ENCODE assay signal across 18 cellular contexts in the genomic region with DNA sequence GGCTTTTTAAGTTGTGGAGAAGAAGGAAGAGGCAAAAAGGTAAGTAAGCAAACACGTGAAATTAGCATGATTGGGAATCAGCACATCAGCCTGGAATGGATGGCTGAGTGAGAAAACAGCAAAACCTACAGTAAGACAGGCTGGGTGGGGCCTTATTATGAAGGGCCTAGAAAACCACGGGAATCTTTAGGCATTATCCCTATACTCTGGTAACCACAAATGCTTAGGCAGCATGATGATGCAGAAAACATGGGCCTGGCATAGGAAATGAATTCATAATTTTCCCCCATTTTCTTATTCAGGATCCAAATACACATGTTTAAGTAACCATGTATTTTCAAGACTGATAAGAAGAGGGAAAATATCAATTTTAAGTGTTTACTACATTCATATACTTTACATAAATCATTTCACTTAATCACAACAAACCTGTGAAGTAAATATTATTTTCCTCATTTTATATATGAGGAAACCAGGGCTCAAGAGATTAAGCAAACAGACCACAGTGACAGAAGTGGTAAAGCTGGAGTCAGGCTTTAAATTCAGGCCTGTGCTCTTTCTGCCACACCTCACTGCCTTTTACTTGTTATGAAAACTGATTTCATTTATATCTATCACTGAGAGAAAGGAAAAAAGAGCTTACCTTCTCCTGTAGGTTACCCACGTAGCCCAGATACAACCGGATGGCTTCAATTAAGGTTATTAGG. TPM values are rescaled to one million over a fixed set of nuclear protein-coding genes. Genes with fewer than 3 reads are reported as not detected.
DNase-seq lines count a peak whose midpoint lies in the region; ATAC-seq, FAIRE-seq and TF ChIP-seq lines count a peak whose summit lies in the region.
"Had no signal": no experiment of that assay in that cellular context is flagged by ENCODE, and none has a peak within 500 bp of the region (broad histone marks: within the 10 kb centered on the region; RNA-seq: fewer than 3 reads in every experiment).

No MANE protein-coding gene starts in this region.

- H3K9me1 ChIP-seq in keratinocyte (ENCODE audit: control insufficient read depth, extremely low read depth, insufficient read depth, low read length): no peaks in the 10 kb centered on the region

- H3K79me2 ChIP-seq in keratinocyte (ENCODE audit: control insufficient read depth, insufficient read depth, low read length): no peaks in the 10 kb centered on the region

- H3K36me3 ChIP-seq in bronchial epithelial cell (ENCODE audit: control insufficient read depth, insufficient read depth, low read length) (no peaks in the 10 kb centered on the region), keratinocyte (ENCODE audit: control insufficient read depth in 2 of 2, extremely low read depth in 1 of 2, insufficient read depth in 2 of 2, low read length in 2 of 2) (no peaks in the 10 kb centered on the region)
- H3K36me3 ChIP-seq: cardiac muscle cell, MG63, tibial artery had no signal

- H3K27ac ChIP-seq in keratinocyte (ENCODE audit: control insufficient read depth, insufficient read depth, low read length): peak overlapping the region; percentile 62
- no peak overlapping the region for H3K27ac ChIP-seq in caudate nucleus (ENCODE audit: low read depth, low read length)
- H3K27ac ChIP-seq: 22Rv1, cardiac muscle cell, HL-60, pancreas, RWPE1, tibial artery had no signal

- H3K27me3 ChIP-seq in bronchial epithelial cell (ENCODE audit: control insufficient read depth, insufficient read depth, low read length): no peaks in the 10 kb centered on the region
- no peaks in the 10 kb centered on the region for H3K27me3 ChIP-seq in keratinocyte (ENCODE audit: control insufficient read depth, extremely low read depth, insufficient read depth, low read length)
- H3K27me3 ChIP-seq: cardiac muscle cell, MG63, pancreas, tibial artery had no signal

- H4K20me1 ChIP-seq in keratinocyte (ENCODE audit: control insufficient read depth, extremely low read depth, insufficient read depth, low read length): no peaks in the 10 kb centered on the region

- ATAC-seq in HG02610 (IDR thresholded peaks at IDR 0.05; ENCODE audit: unreplicated experiment): no peak
- ATAC-seq: activated CD8-positive, alpha-beta T cell treated with anti-CD3 and anti-CD28 coated beads for 36 hours; pancreas had no signal

- FAIRE-seq in bronchial epithelial cell (lab: Jason Lieb, UNC): no peak
- FAIRE-seq in keratinocyte (lab: Jason Lieb, UNC): peak; percentile 88
- FAIRE-seq: pancreas had no signal

- no peak overlapping the region for H3K9ac ChIP-seq in keratinocyte (ENCODE audit: control insufficient read depth, extremely low read depth, insufficient read depth, low read length)

- DNase-seq in DMS153 (lab: John Stamatoyannopoulos, UW): peak; percentile 5
- DNase-seq in DMS153 treated with DMSO at 0.1 percent for 48 hours (lab: John Stamatoyannopoulos, UW; ENCODE audit: unreplicated experiment): no peak
- peak; percentile 25 for DNase-seq in LoVo (ENCODE audit: low spot score)
- peak; percentile 53 for DNase-seq in bronchial epithelial cell (ENCODE audit: low read depth)
- peak; percentile 57 for DNase-seq in keratinocyte (ENCODE audit: low read depth, low spot score)
- DNase-seq in caudate nucleus (lab: John Stamatoyannopoulos, UW): no peak
- DNase-seq in cerebellar nuclear complex (lab: John Stamatoyannopoulos, UW): no peak
- DNase-seq: activated CD8-positive, alpha-beta T cell treated with anti-CD3 and anti-CD28 coated beads for 36 hours; activated effector memory CD4-positive, alpha-beta T cell treated with Interleukin-2 at 50 U/mL for 16 hours; MG63; NCI-H345; pancreas; tibial artery had no signal

- TF ChIP-seq CTCF in bronchial epithelial cell (IDR thresholded peaks at IDR 0.05; ENCODE audit: insufficient read depth, low read length, severe bottlenecking) (no peak), keratinocyte (optimal IDR thresholded peaks at IDR 0.05 in 1 of 3, IDR thresholded peaks at IDR 0.05 in 1 of 3, conservative IDR thresholded peaks at IDR 0.05 in 1 of 3; ENCODE audit: extremely low read depth in 1 of 3, insufficient read depth in 2 of 3, low read length in 3 of 3) (no peak)

- H2AFZ ChIP-seq in keratinocyte (ENCODE audit: control insufficient read depth, low read length): peak overlapping the region; percentile 61

- dilution Hi-C loops in keratinocyte (cut with MboI; ENCODE audit: extremely low pct_ligation_motif_present, low sequenced_read_pairs): no loop called here

- peaks cover 6% of the 10 kb centered on the region for H3K4me1 ChIP-seq in keratinocyte (ENCODE audit: control insufficient read depth, extremely low read depth, insufficient read depth, low read length)

- H3K4me3 ChIP-seq in bronchial epithelial cell (ENCODE audit: low read depth, low read length): no peak overlapping the region
- H3K4me3 ChIP-seq in keratinocyte (ENCODE audit: control insufficient read depth in 2 of 3, extremely low read depth in 1 of 3, insufficient read depth in 2 of 3, low read depth in 1 of 3, low read length in 3 of 3): no peak overlapping the region
- H3K4me3 ChIP-seq: cardiac muscle cell, MG63, pancreas, tibial artery had no signal

- H3K4me2 ChIP-seq in keratinocyte (ENCODE audit: control insufficient read depth, extremely low read depth, insufficient read depth, low read depth, low read length): no peak overlapping the region

- H3K9me3 ChIP-seq in keratinocyte (ENCODE audit: control insufficient read depth, low read depth, low read length): no peaks in the 10 kb centered on the region
- H3K9me3 ChIP-seq: MG63, pancreas, tibial artery had no signal

RNA-seq across cellular contexts. Expression of a gene that starts 4.0 kb away (rescaled TPM):
- total RNA-seq in bronchial epithelial cell: 1.1 and 1.2 TPM in 2 replicates
- polyA plus RNA-seq in keratinocyte: 3.3 to 5.1 TPM (median 4.1 TPM) in 3 replicates
- polyA plus RNA-seq in keratinocyte (2011; ENCODE audit: low read depth): 0.97 TPM
- 2.5 and 4.3 TPM in 2 replicates for polyA plus RNA-seq in keratinocyte (2011; cell fraction: cytosol; rRNA removed)
- 4.3 and 5.8 TPM in 2 replicates for polyA plus RNA-seq in keratinocyte (2011; cell fraction: nucleus; rRNA removed)
- polyA plus RNA-seq in keratinocyte (2012; ENCODE audit: low replicate concordance): 0.83 and 3.3 TPM in 2 replicates
- 0.96 to 1.3 TPM in 2 of 3 replicates, not detected in the other for polyA minus RNA-seq in keratinocyte
- polyA minus RNA-seq in keratinocyte (2011; cell fraction: cytosol; rRNA and poly(A)+ RNA removed): not detected
- polyA minus RNA-seq in keratinocyte (2011; cell fraction: nucleus; rRNA and poly(A)+ RNA removed): 1.3 and 1.6 TPM in 2 replicates

Comparison
In these comparisons a context has a peak if more than half of its experiments do, and no peak if none do; other contexts are left out.
1. DNase-seq: peak in DMS153 (single experiment), LoVo (single experiment), bronchial epithelial cell (single experiment) and keratinocyte (single experiment); none in DMS153 treated with DMSO at 0.1 percent for 48 hours (single experiment), caudate nucleus (0 of 61) and cerebellar nuclear complex (0 of 2).